11 cellular contexts compared by ENCODE assay signal in the genomic region with DNA sequence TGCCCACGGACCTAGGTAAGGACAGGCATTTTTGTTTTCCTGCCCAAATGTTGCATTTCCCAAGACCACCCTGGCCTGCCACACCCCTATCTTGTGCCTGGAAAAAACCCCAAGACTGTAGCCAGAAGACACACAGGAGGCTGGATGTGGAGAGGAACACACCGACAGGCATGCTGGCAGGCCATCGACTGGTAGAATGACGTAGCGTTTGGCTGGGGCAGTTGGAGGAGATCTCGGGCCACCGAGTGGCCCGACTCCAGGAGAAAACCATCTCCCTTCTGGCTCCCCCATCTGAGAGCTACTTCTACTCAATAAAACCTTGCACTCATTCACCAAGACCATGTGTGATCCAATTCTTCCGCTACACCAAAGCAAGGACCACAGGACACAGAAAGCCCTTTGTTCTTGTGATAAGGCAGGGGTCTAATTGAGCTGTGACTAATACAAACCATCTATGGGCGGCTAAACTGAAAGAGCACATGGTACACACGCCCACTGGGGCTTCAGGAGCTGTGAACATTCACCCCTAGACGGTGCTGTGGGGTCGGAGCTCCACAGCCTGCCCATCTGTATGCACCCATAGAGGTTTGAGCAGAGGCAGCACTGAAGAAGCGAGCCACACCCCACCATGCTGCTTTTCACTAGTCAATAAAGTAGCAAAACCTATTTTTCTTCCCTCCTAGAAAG. TPM values are rescaled to one million over a fixed set of nuclear protein-coding genes. Genes with fewer than 3 reads are reported as not detected.
DNase-seq lines count a peak whose midpoint lies in the region; ATAC-seq, FAIRE-seq and TF ChIP-seq lines count a peak whose summit lies in the region.
"Had no signal": no experiment of that assay in that cellular context is flagged by ENCODE, and none has a peak within 500 bp of the region (broad histone marks: within the 10 kb centered on the region; RNA-seq: fewer than 3 reads in every experiment).

No MANE protein-coding gene starts in this region.

- no peak overlapping the region for H3K4me3 ChIP-seq in NB4 (ENCODE audit: low read depth, low read length)
- H3K4me3 ChIP-seq in K562 = no peak overlapping the region
- H3K4me3 ChIP-seq in left lung = no peak overlapping the region
- no peak overlapping the region for H3K4me3 ChIP-seq in effector memory CD4-positive, alpha-beta T cell (ENCODE audit: insufficient read depth, low read depth, low read length, poor library complexity, severe bottlenecking)

- H3K27ac ChIP-seq in K562 (ENCODE audit: extremely low read depth, low read depth, low read length) = no peak overlapping the region
- no peak overlapping the region for H3K27ac ChIP-seq in left lung
- H3K27ac ChIP-seq in effector memory CD4-positive, alpha-beta T cell (ENCODE audit: insufficient read depth, low read length, poor library complexity, severe bottlenecking) = no peak overlapping the region

- FAIRE-seq in K562 (lab: Jason Lieb, UNC) = peak; percentile 60

- no peaks in the 10 kb centered on the region for H4K20me1 ChIP-seq in K562 (replicated peaks; ENCODE audit: control insufficient read depth, insufficient read depth, low read length)

- H3K27me3 ChIP-seq in K562 (ENCODE audit: control insufficient read depth in 2 of 2, insufficient read depth in 2 of 2, low read length in 2 of 2) = peaks cover 3 to 4% of the 10 kb centered on the region in 2 experiments; a peak in 3 of 5 replicates
- H3K27me3 ChIP-seq in left lung = peaks cover 6 to 27% of the 10 kb centered on the region in 2 donors
- no peaks in the 10 kb centered on the region for H3K27me3 ChIP-seq in effector memory CD4-positive, alpha-beta T cell (replicated peaks; ENCODE audit: control insufficient read depth, insufficient read depth, low read length, poor library complexity, severe bottlenecking)

- peak; percentile 24 for DNase-seq in stimulated activated naive CD8-positive, alpha-beta T cell treated with anti-CD3 and anti-CD28 coated beads, Interleukin-15, Interleukin-2, amounts not matched to agents 100 U/mL and 50 U/mL, for 24 hours
- DNase-seq in stimulated activated naive CD8-positive, alpha-beta T cell treated with anti-CD3 and anti-CD28 coated beads, Interleukin-15, amount 100 ng/mL, for 72 hours = no peak
- DNase-seq in NB4 (ENCODE audit: low read depth) (peak; percentile 50), K562 (ENCODE audit: extremely low read depth in 1 of 4, low spot score in 3 of 4) (peak; percentile 36 to 63 (median 38)), left lung (no peak), hippocampal formation (lab: John Stamatoyannopoulos, UW) (no peak), NCI-H2107 treated with DMSO at 0.1 percent for 48 hours (lab: John Stamatoyannopoulos, UW; ENCODE audit: unreplicated experiment) (no peak)
- DNase-seq in effector memory CD4-positive, alpha-beta T cell = no peak
- DNase-seq: aorta; nephron progenitor cell; stimulated activated CD4-positive, alpha-beta T cell treated with anti-CD3 and anti-CD28 coated beads, Interleukin-12 subunit alpha, Interleukin-12 subunit beta, amount 100 ng/mL, for 4 hours had no signal

- intact Hi-C loops in K562 (cut with micrococcal nuclease) = loop anchor here (5.0 kb wide), 1 partner anchor 472 kb away; a partner anchor contains a TSS
- intact Hi-C loops in left lung (cut with DNase I) = no loop called here

- WGBS in K562 (ENCODE audit: insufficient coverage, low coverage, missing lambda C conversion rate) = 6% methylated on average over 13 of the region's 14 CpGs

- H3K9me3 Mint-ChIP-seq in stimulated activated naive CD8-positive, alpha-beta T cell treated with anti-CD3 and anti-CD28 coated beads, Interleukin-15, amount 100 ng/mL, for 72 hours = no peaks in the 10 kb centered on the region
- H3K9me3 Mint-ChIP-seq: nephron progenitor cell had no signal

- no peaks in the 10 kb centered on the region for H3K27me3 Mint-ChIP-seq in stimulated activated naive CD8-positive, alpha-beta T cell treated with anti-CD3 and anti-CD28 coated beads, Interleukin-15, amount 100 ng/mL, for 72 hours

- H3K9me3 ChIP-seq in K562 (replicated peaks; ENCODE audit: control insufficient read depth, insufficient read depth, low read depth, low read length) = no peaks in the 10 kb centered on the region
- no peaks in the 10 kb centered on the region for H3K9me3 ChIP-seq in left lung
- no peaks in the 10 kb centered on the region for H3K9me3 ChIP-seq in effector memory CD4-positive, alpha-beta T cell (ENCODE audit: control insufficient read depth, low read length)

- H3K79me2 ChIP-seq in K562 (ENCODE audit: control insufficient read depth, insufficient read depth, low read length) = no peaks in the 10 kb centered on the region

- no peak for TF ChIP-seq POLR2A in NB4 (IDR thresholded peaks at IDR 0.05; ENCODE audit: extremely low read depth, insufficient read length)
- no peak for TF ChIP-seq POLR2A in K562 (conservative IDR thresholded peaks at IDR 0.05)

- TF ChIP-seq CTCF in NB4 (IDR thresholded peaks at IDR 0.05; ENCODE audit: low read depth, low read length) = no peak
- TF ChIP-seq CTCF in K562 (IDR thresholded peaks at IDR 0.05 in 2 of 3, conservative IDR thresholded peaks at IDR 0.05 in 1 of 3; ENCODE audit: insufficient read depth in 2 of 3, low read depth in 1 of 3, low read length in 3 of 3) = peak; percentile 46 to 64 (median 56); a peak in 5 of 6 replicates
- no peak for TF ChIP-seq CTCF in left lung (IDR thresholded peaks at IDR 0.05)

- peaks cover 18% of the 10 kb centered on the region for H3K4me1 Mint-ChIP-seq in stimulated activated naive CD8-positive, alpha-beta T cell treated with anti-CD3 and anti-CD28 coated beads, Interleukin-15, amount 100 ng/mL, for 72 hours

- in situ Hi-C loops in K562 (cut with MboI) = loop anchor here (25.0 kb wide), 1 partner anchor 462 kb away; a partner anchor contains a TSS

- H3K9me1 ChIP-seq in K562 (ENCODE audit: control insufficient read depth, insufficient read depth, low read length) = no peaks in the 10 kb centered on the region

- BruUV-seq in K562 (replicated peaks; lab: Mats Ljungman, UMichigan) = no TSS peak

- H3K27ac Mint-ChIP-seq in stimulated activated naive CD8-positive, alpha-beta T cell treated with anti-CD3 and anti-CD28 coated beads, Interleukin-15, amount 100 ng/mL, for 72 hours = no peak overlapping the region
- H3K27ac Mint-ChIP-seq: nephron progenitor cell had no signal

- no peak overlapping the region for H3K4me3 Mint-ChIP-seq in stimulated activated naive CD8-positive, alpha-beta T cell treated with anti-CD3 and anti-CD28 coated beads, Interleukin-15, amount 100 ng/mL, for 72 hours
- H3K4me3 Mint-ChIP-seq: nephron progenitor cell had no signal

- H2AFZ ChIP-seq in K562 (ENCODE audit: low read depth, low read length) = peak overlapping the region; percentile 90

- no peak overlapping the region for H3K9ac ChIP-seq in K562 (ENCODE audit: insufficient read depth in 1 of 2, low read depth in 2 of 2, low read length in 2 of 2)

- peak; percentile 58 for ATAC-seq in stimulated activated naive CD8-positive, alpha-beta T cell treated with anti-CD3 and anti-CD28 coated beads, Interleukin-15, Interleukin-2, amounts not matched to agents 100 U/mL and 50 U/mL, for 24 hours
- ATAC-seq in stimulated activated naive CD8-positive, alpha-beta T cell treated with anti-CD3 and anti-CD28 coated beads, Interleukin-15, amount 100 ng/mL, for 72 hours = no peak
- peak; percentile 49 for ATAC-seq in K562
- no peak for ATAC-seq in left lung

- POLR2A ChIA-PET in K562 (lab: Yijun Ruan, JAX) = interaction anchor here (0.6 to 2.3 kb wide), 6 partner anchors 71 to 129 kb away, joined by 3 to 10 read pairs (median 3); no protein-coding TSS in a partner anchor

- TF ChIP-seq EP300 in K562 (IDR thresholded peaks at IDR 0.05; ENCODE audit: low read length) = no peak

- peak in 1 of 2 experiments; percentile 39; a peak in 2 of 4 replicates for TF ChIP-seq RAD21 in K562 (CRISPR knock-in tag; conservative IDR thresholded peaks at IDR 0.05 in 1 of 2, IDR thresholded peaks at IDR 0.05 in 1 of 2)

- H3K4me2 ChIP-seq in K562 (ENCODE audit: insufficient read depth, low read length) = peak overlapping the region; percentile 24

- H3K36me3 ChIP-seq in K562 (ENCODE audit: control insufficient read depth, insufficient read depth, low read length) = no peaks in the 10 kb centered on the region
- no peaks in the 10 kb centered on the region for H3K36me3 ChIP-seq in left lung
- H3K36me3 ChIP-seq in effector memory CD4-positive, alpha-beta T cell (ENCODE audit: control insufficient read depth, insufficient read depth, low read length) = no peaks in the 10 kb centered on the region

- CTCF ChIA-PET in K562 (lab: Yijun Ruan, JAX; ENCODE audit: low intra/inter-chr PET ratio) = interaction anchor here (1.2 to 5.7 kb wide), 3 partner anchors 71 to 90 kb away, joined by 5 to 108 read pairs (median 33); no protein-coding TSS in a partner anchor

- H3K4me1 ChIP-seq in K562 (replicated peaks in 1 of 2; ENCODE audit: control insufficient read depth in 2 of 2, insufficient read depth in 2 of 2, low read length in 2 of 2) (peaks cover 8 to 14% of the 10 kb centered on the region in 2 experiments; a peak in 4 of 5 replicates), left lung (peaks cover 0 to 2% of the 10 kb centered on the region in 2 donors)
- no peaks in the 10 kb centered on the region for H3K4me1 ChIP-seq in effector memory CD4-positive, alpha-beta T cell (ENCODE audit: control insufficient read depth, insufficient read depth, low read length, poor library complexity, severe bottlenecking)

RNA-seq across cellular contexts. Expression of a gene that starts 38.9 kb away (rescaled TPM):
- total RNA-seq in K562 (2011; cell fraction: chromatin; rRNA removed; ENCODE audit: low replicate concordance) = 7.7 and 21.3 TPM in 2 replicates
- total RNA-seq in K562 (2011; cell fraction: nucleolus; rRNA removed) = 14.7 and 14.9 TPM in 2 replicates
- total RNA-seq in K562 (2011; cell fraction: nucleoplasm; rRNA removed) = 10.3 and 11.8 TPM in 2 replicates
- 6.4 and 7.1 TPM in 2 replicates for total RNA-seq in K562 (2014; rRNA removed)
- 0.73 and 1.2 TPM in 2 replicates for total RNA-seq in K562 (2014; rRNA removed; fragmentation: Illumina TruSeq; extraction: Trizol)
- 2.4 TPM in 2 replicates for total RNA-seq in K562 (2015; rRNA removed; fragmentation: Illumina TruSeq; extraction: Trizol)
- 6.6 and 7.0 TPM in 2 replicates for total RNA-seq in K562 (2021)
- 3.4 and 3.5 TPM in 2 replicates for polyA plus RNA-seq in K562 (2011; rRNA removed)
- polyA plus RNA-seq in K562 (2011; cell fraction: cytosol; rRNA removed) = 3.6 and 8.3 TPM in 2 replicates
- 7.7 and 13.0 TPM in 2 replicates for polyA plus RNA-seq in K562 (2011; cell fraction: nucleus; rRNA removed)
- polyA plus RNA-seq in K562 (2012) = 3.4 and 4.5 TPM in 2 replicates
- 1.8 and 3.2 TPM in 2 replicates for polyA plus RNA-seq in K562 (2014; fragmentation: Illumina TruSeq; extraction: Trizol)
- polyA plus RNA-seq in K562 (2014; fragmentation: Nextera tagmentation; extraction: Ambion mirVana) = under 1 TPM; 0.06 to 0.10 TPM
- polyA plus RNA-seq in K562 (2014; rRNA removed) = 4.0 and 4.7 TPM in 2 replicates
- polyA minus RNA-seq in K562 (2011; rRNA and poly(A)+ RNA removed) = 1.9 and 3.2 TPM in 2 replicates
- 4.7 and 5.6 TPM in 2 replicates for polyA minus RNA-seq in K562 (2011; cell fraction: cytosol; rRNA and poly(A)+ RNA removed)
- 7.0 and 7.4 TPM in 2 replicates for polyA minus RNA-seq in K562 (2011; cell fraction: nucleus; rRNA and poly(A)+ RNA removed)
- total RNA-seq in left lung = 1 to 10 TPM; 3.6 to 6.2 TPM

RNA-seq across cellular contexts. Expression of a gene that starts 56.4 kb away (rescaled TPM):
- total RNA-seq in K562 (2011; cell fraction: chromatin; rRNA removed; ENCODE audit: low replicate concordance) = 123 and 227 TPM in 2 replicates
- 112 and 125 TPM in 2 replicates for total RNA-seq in K562 (2011; cell fraction: nucleolus; rRNA removed)
- 135 and 197 TPM in 2 replicates for total RNA-seq in K562 (2011; cell fraction: nucleoplasm; rRNA removed)
- total RNA-seq in K562 (2014; rRNA removed) = 37.0 and 39.0 TPM in 2 replicates
- 16.9 and 21.1 TPM in 2 replicates for total RNA-seq in K562 (2014; rRNA removed; fragmentation: Illumina TruSeq; extraction: Trizol)
- total RNA-seq in K562 (2015; rRNA removed; fragmentation: Illumina TruSeq; extraction: Trizol) = 19.2 and 20.3 TPM in 2 replicates
- total RNA-seq in K562 (2021) = 53.6 and 54.8 TPM in 2 replicates
- polyA plus RNA-seq in K562 (2011; rRNA removed) = 54.3 and 57.0 TPM in 2 replicates
- 52.6 and 79.7 TPM in 2 replicates for polyA plus RNA-seq in K562 (2011; cell fraction: cytosol; rRNA removed)
- 95.5 and 159 TPM in 2 replicates for polyA plus RNA-seq in K562 (2011; cell fraction: nucleus; rRNA removed)
- polyA plus RNA-seq in K562 (2012) = 47.6 and 49.2 TPM in 2 replicates
- 28.3 and 36.1 TPM in 2 replicates for polyA plus RNA-seq in K562 (2014; fragmentation: Illumina TruSeq; extraction: Trizol)
- polyA plus RNA-seq in K562 (2014; fragmentation: Nextera tagmentation; extraction: Ambion mirVana) = 1 to 10 TPM; 2.6 to 4.4 TPM
- 44.3 and 45.0 TPM in 2 replicates for polyA plus RNA-seq in K562 (2014; rRNA removed)
- polyA minus RNA-seq in K562 (2011; rRNA and poly(A)+ RNA removed) = 39.4 and 55.6 TPM in 2 replicates
- 23.1 and 24.5 TPM in 2 replicates for polyA minus RNA-seq in K562 (2011; cell fraction: cytosol; rRNA and poly(A)+ RNA removed)
- polyA minus RNA-seq in K562 (2011; cell fraction: nucleus; rRNA and poly(A)+ RNA removed) = 43.0 and 45.6 TPM in 2 replicates
- 10 to 100 TPM; 30.8 to 41.5 TPM for total RNA-seq in left lung

Comparison
In these comparisons a context has a peak if more than half of its experiments do, and no peak if none do; other contexts are left out.
1. ATAC-seq: peak in stimulated activated naive CD8-positive, alpha-beta T cell treated with anti-CD3 and anti-CD28 coated beads, Interleukin-15, Interleukin-2, amounts not matched to agents 100 U/mL and 50 U/mL, for 24 hours (single experiment) and K562 (single experiment); none in stimulated activated naive CD8-positive, alpha-beta T cell treated with anti-CD3 and anti-CD28 coated beads, Interleukin-15, amount 100 ng/mL, for 72 hours (single experiment) and left lung (single experiment).
2. DNase-seq: peak in stimulated activated naive CD8-positive, alpha-beta T cell treated with anti-CD3 and anti-CD28 coated beads, Interleukin-15, Interleukin-2, amounts not matched to agents 100 U/mL and 50 U/mL, for 24 hours (single experiment), NB4 (single experiment) and K562 (4 of 4); none in stimulated activated naive CD8-positive, alpha-beta T cell treated with anti-CD3 and anti-CD28 coated beads, Interleukin-15, amount 100 ng/mL, for 72 hours (0 of 2), left lung (0 of 2), effector memory CD4-positive, alpha-beta T cell (0 of 3), hippocampal formation (0 of 2) and NCI-H2107 treated with DMSO at 0.1 percent for 48 hours (single experiment).
3. CTCF ChIP-seq: peak in K562 (3 of 3); none in NB4 (single experiment) and left lung (0 of 2).